ENCODE assay signal across 8 cellular contexts in genomic region chr1:19644422-19644760, GRCh38. TPM values are rescaled to one million over a fixed set of nuclear protein-coding genes. Genes with fewer than 3 reads are reported as not detected.
A peak's percentile ranks its signal among the peaks of the same experiment; 100 is the strongest.
DNase-seq lines count a peak whose midpoint lies in the region; ATAC-seq and TF ChIP-seq lines count a peak whose summit lies in the region.

No MANE protein-coding gene starts in this region.

- intact Hi-C loops in CD4-positive, alpha-beta T cell (cut with DNase I, micrococcal nuclease), result loop anchor here (5.0 kb wide), 1 partner anchor 47 kb away; a partner anchor contains a TSS
- intact Hi-C loops in natural killer cell (cut with micrococcal nuclease), result loop anchor here (2.0 kb wide), 1 partner anchor 158 kb away; no protein-coding TSS in a partner anchor

- H3K9me3 Mint-ChIP-seq in CD4-positive, alpha-beta T cell, result no peaks in the 10 kb centered on the region
- H3K9me3 Mint-ChIP-seq in natural killer cell, result no peaks in the 10 kb centered on the region

- no peak overlapping the region for H3K27ac ChIP-seq in CD4-positive, alpha-beta T cell (ENCODE audit: low read depth, low read length)
- H3K27ac ChIP-seq in HL-60 (replicated peaks) (no peak overlapping the region), duodenal mucosa (ENCODE audit: low read depth, low read length) (peak overlapping the region; percentile 93)

- no peak overlapping the region for H3K4me3 Mint-ChIP-seq in CD4-positive, alpha-beta T cell
- H3K4me3 Mint-ChIP-seq in natural killer cell, result no peak overlapping the region

- ATAC-seq in CD4-positive, alpha-beta T cell (ENCODE audit: poor library complexity), result peak; percentile 7
- ATAC-seq in natural killer cell (peak in 2 of 3 donors; percentile 3 to 16), GM18520 (IDR thresholded peaks at IDR 0.05; ENCODE audit: unreplicated experiment) (no peak), HG02840 (IDR thresholded peaks at IDR 0.05; ENCODE audit: low FRiP score, unreplicated experiment) (no peak), HG02763 (IDR thresholded peaks at IDR 0.05; ENCODE audit: unreplicated experiment) (no peak)

- H3K4me1 Mint-ChIP-seq in CD4-positive, alpha-beta T cell (ENCODE audit: low read depth), result peaks cover 35% of the 10 kb centered on the region
- H3K4me1 Mint-ChIP-seq in natural killer cell, result peaks cover 19 to 23% of the 10 kb centered on the region in 2 donors

- H3K27ac Mint-ChIP-seq in CD4-positive, alpha-beta T cell, result peak overlapping the region; percentile 86
- peak overlapping the region; percentile 54 to 88 for H3K27ac Mint-ChIP-seq in natural killer cell

- CTCF ChIA-PET in CD4-positive, alpha-beta T cell (lab: Charles Lee), result interaction anchor here (0.8 to 2.9 kb wide), 4 partner anchors 9 to 158 kb away, joined by 3 to 8 read pairs (median 4); no protein-coding TSS in a partner anchor

- peaks cover 54 to 56% of the 10 kb centered on the region in 2 donors for H3K4me1 ChIP-seq in duodenal mucosa (ENCODE audit: control insufficient read depth in 1 of 2, insufficient read depth in 2 of 2, low read length in 2 of 2)

- H3K36me3 ChIP-seq in duodenal mucosa (ENCODE audit: control insufficient read depth in 1 of 2, insufficient read depth in 2 of 2, low read length in 2 of 2), result no peaks in the 10 kb centered on the region

- POLR2A ChIA-PET in CD4-positive, alpha-beta T cell (lab: Charles Lee), result interaction anchor here (0.7 to 4.7 kb wide), 2 partner anchors 47 to 332 kb away, joined by 4 to 48 read pairs; partner anchors contain the start of genes AKR7A2 and SLC66A1

- H3K9ac ChIP-seq in duodenal mucosa (ENCODE audit: low read depth in 1 of 2, low read length in 2 of 2), result peak overlapping the region; percentile 97 to 98

- H3K4me3 ChIP-seq in HL-60 (replicated peaks; ENCODE audit: insufficient read depth, low read length), result peak overlapping the region; percentile 37
- peak overlapping the region; percentile 92 to 93 for H3K4me3 ChIP-seq in duodenal mucosa (ENCODE audit: low read depth in 1 of 2, low read length in 2 of 2)

- H3K36me3 Mint-ChIP-seq in CD4-positive, alpha-beta T cell (ENCODE audit: low read depth), result peaks cover 5% of the 10 kb centered on the region
- H3K36me3 Mint-ChIP-seq in natural killer cell, result no peaks in the 10 kb centered on the region

- peaks cover 30% of the 10 kb centered on the region for H3K27me3 Mint-ChIP-seq in CD4-positive, alpha-beta T cell
- peaks cover 11 to 25% of the 10 kb centered on the region in 2 donors for H3K27me3 Mint-ChIP-seq in natural killer cell (ENCODE audit: low read depth in 2 of 2)

- no peak for DNase-seq in CD4-positive, alpha-beta T cell
- DNase-seq in HL-60 (ENCODE audit: low read depth in 1 of 2, low spot score in 1 of 2), result no peak
- DNase-seq in natural killer cell, result no peak
- DNase-seq in NCI-H2081 (lab: John Stamatoyannopoulos, UW), result no peak

- H3K27me3 ChIP-seq in CD4-positive, alpha-beta T cell (ENCODE audit: control insufficient read depth, insufficient read depth, low read length), result peaks cover 11% of the 10 kb centered on the region
- peaks cover 22% of the 10 kb centered on the region for H3K27me3 ChIP-seq in HL-60 (ENCODE audit: insufficient read depth, poor library complexity, severe bottlenecking)
- H3K27me3 ChIP-seq in duodenal mucosa (ENCODE audit: control insufficient read depth in 1 of 2, insufficient read depth in 2 of 2, low read length in 2 of 2), result no peaks in the 10 kb centered on the region

- no peak for TF ChIP-seq CTCF in CD4-positive, alpha-beta T cell (IDR thresholded peaks at IDR 0.05)
- TF ChIP-seq CTCF in HL-60 (IDR thresholded peaks at IDR 0.05; ENCODE audit: insufficient read depth, low read length) (no peak), natural killer cell (IDR thresholded peaks at IDR 0.05) (no peak)

- no peaks in the 10 kb centered on the region for H3K9me3 ChIP-seq in CD4-positive, alpha-beta T cell (ENCODE audit: control insufficient read depth, low read length)
- no peaks in the 10 kb centered on the region for H3K9me3 ChIP-seq in duodenal mucosa (ENCODE audit: control insufficient read depth in 1 of 2, low read length in 2 of 2)

RNA-seq across cellular contexts. Expression of gene NBL1, which starts 0.3 kb away (rescaled TPM):
- total RNA-seq in CD4-positive, alpha-beta T cell, result 10 to 100 TPM; 26.4 to 29.7 TPM
- total RNA-seq in natural killer cell, result 10 to 100 TPM; 10.7 to 18.4 (median 11.4) TPM

RNA-seq across cellular contexts. Expression of gene HTR6, which starts 20.3 kb away (rescaled TPM):
- total RNA-seq in CD4-positive, alpha-beta T cell, result 1 to 10 TPM; 2.1 to 2.2 TPM
- total RNA-seq in natural killer cell, result under 1 TPM in 1 of 3 donors, not detected in 2; 0.18 TPM

Comparison
In these comparisons a context has a peak if more than half of its experiments do, and no peak if none do; other contexts are left out.
1. ATAC-seq: peak in CD4-positive, alpha-beta T cell (single experiment) and natural killer cell (2 of 3); none in GM18520 (single experiment), HG02840 (single experiment) and HG02763 (single experiment).